25 cellular contexts compared by ENCODE assay signal in genomic region chr7:128735433-128735832, GRCh38. TPM values are rescaled to one million over a fixed set of nuclear protein-coding genes. Genes with fewer than 3 reads are reported as not detected.
A peak's percentile ranks its signal among the peaks of the same experiment; 100 is the strongest.
DNase-seq lines count a peak whose midpoint lies in the region; ATAC-seq and TF ChIP-seq lines count a peak whose summit lies in the region.
"Had no signal": no experiment of that assay in that cellular context is flagged by ENCODE, and none has a peak within 500 bp of the region (broad histone marks: within the 10 kb centered on the region; RNA-seq: fewer than 3 reads in every experiment).

No MANE protein-coding gene starts in this region.

- no peak overlapping the region for H2AK5ac ChIP-seq in neuronal stem cell (ENCODE audit: low read depth, low read length)

- H3K27me3 Mint-ChIP-seq in activated CD8-positive, alpha-beta T cell treated with anti-CD3 and anti-CD28 coated beads, Interleukin-2, amount 10 ng/mL, durations not matched to agents 7 days and 5 days (ENCODE audit: low read depth), result peaks cover 12% of the 10 kb centered on the region

- no peak overlapping the region for H3K4me3 Mint-ChIP-seq in activated CD8-positive, alpha-beta T cell treated with anti-CD3 and anti-CD28 coated beads, Interleukin-2, amount 10 ng/mL, durations not matched to agents 7 days and 5 days
- H3K4me3 Mint-ChIP-seq: HFFc6, neural progenitor cell had no signal

- H2AFZ ChIP-seq in Karpas-422 (ENCODE audit: low read length), result no peak overlapping the region
- H2AFZ ChIP-seq in neuronal stem cell (ENCODE audit: low read length), result peak overlapping the region; percentile 44
- H2AFZ ChIP-seq: neural progenitor cell had no signal

- peaks cover 13% of the 10 kb centered on the region for H3K4me1 Mint-ChIP-seq in activated CD8-positive, alpha-beta T cell treated with anti-CD3 and anti-CD28 coated beads, Interleukin-2, amount 10 ng/mL, durations not matched to agents 7 days and 5 days (ENCODE audit: low read depth)

- H3K79me2 ChIP-seq in DOHH2 (ENCODE audit: control insufficient read depth, low read length), result peaks cover 17% of the 10 kb centered on the region
- peaks cover 13% of the 10 kb centered on the region for H3K79me2 ChIP-seq in Karpas-422 (ENCODE audit: low read length)

- H3K27ac ChIP-seq in DOHH2 (ENCODE audit: low read depth, low read length) (peak overlapping the region; percentile 71), Karpas-422 (ENCODE audit: low read length) (no peak overlapping the region), neuronal stem cell (replicated peaks; ENCODE audit: low read length) (no peak overlapping the region)
- H3K27ac ChIP-seq: brain microvascular endothelial cell, colonic mucosa, left lung, neural progenitor cell, upper lobe of left lung, WERI-Rb-1 had no signal

- H3K9me3 Mint-ChIP-seq in activated CD8-positive, alpha-beta T cell treated with anti-CD3 and anti-CD28 coated beads, Interleukin-2, amount 10 ng/mL, durations not matched to agents 7 days and 5 days (ENCODE audit: insufficient read depth), result no peaks in the 10 kb centered on the region
- H3K9me3 Mint-ChIP-seq: HFFc6, neural progenitor cell had no signal

- CTCF ChIA-PET in activated CD8-positive, alpha-beta T cell treated with anti-CD3 and anti-CD28 coated beads, Interleukin-2, amount 10 ng/mL, durations not matched to agents 7 days and 5 days (lab: Charles Lee), result interaction anchor here (0.9 to 1.0 kb wide), 2 partner anchors 127 to 276 kb away, joined by 3 read pairs; partner anchors contain the start of gene ATP6V1F

- DNase-seq in Karpas-422 (peak; percentile 54), UCSD-AML1 (lab: John Stamatoyannopoulos, UW; ENCODE audit: unreplicated experiment) (peak; percentile 15), neuronal stem cell (ENCODE audit: low spot score) (no peak), H7 (no peak), T-helper 9 cell (no peak)
- DNase-seq in activated CD8-positive, alpha-beta T cell treated with anti-CD3 and anti-CD28 coated beads, Interleukin-2, amount 10 ng/mL, durations not matched to agents 7 days and 5 days, result no peak
- DNase-seq: activated CD8-positive, alpha-beta memory T cell treated with anti-CD3 and anti-CD28 coated beads, Interleukin-2, amount 50 U/mL, for 48 hours; activated effector memory CD4-positive, alpha-beta T cell treated with Interleukin-2 at 50 U/mL for 16 hours; brain microvascular endothelial cell; colonic mucosa; HFFc6; IMR-90; left lung; mucosa of descending colon; NCI-H1092; NCI-H2081; NCI-H446 treated with DMSO at 0.1 percent for 48 hours; NK-92 treated with Interleukin-12 subunit alpha and Interleukin-12 subunit beta, amount 100 ng/mL, for 24 hours; stimulated activated CD4-positive, alpha-beta T cell treated with anti-CD3 and anti-CD28 coated beads, Interleukin-4, amount 100 ng/mL, for 24 hours; upper lobe of left lung; WERI-Rb-1 had no signal

- H4K20me1 ChIP-seq in DOHH2 (ENCODE audit: control insufficient read depth, insufficient read depth, low read depth, low read length), result peaks cover 6% of the 10 kb centered on the region; the same call in 1 of the 2 replicates
- peaks cover 12% of the 10 kb centered on the region; the same call in 1 of the 2 replicates for H4K20me1 ChIP-seq in Karpas-422 (ENCODE audit: insufficient read depth, low read depth, low read length)

- H4K91ac ChIP-seq in neuronal stem cell (ENCODE audit: low read depth, low read length, poor library complexity), result no peak overlapping the region

- no peak overlapping the region for H4K8ac ChIP-seq in neuronal stem cell (ENCODE audit: low read depth, low read length)

- H3K27ac Mint-ChIP-seq in activated CD8-positive, alpha-beta T cell treated with anti-CD3 and anti-CD28 coated beads, Interleukin-2, amount 10 ng/mL, durations not matched to agents 7 days and 5 days, result no peak overlapping the region
- H3K27ac Mint-ChIP-seq: HFFc6, neural progenitor cell had no signal

- H3K4me1 ChIP-seq in DOHH2 (ENCODE audit: control insufficient read depth, low read length), result peaks cover 38% of the 10 kb centered on the region
- peaks cover 16% of the 10 kb centered on the region for H3K4me1 ChIP-seq in Karpas-422 (ENCODE audit: low read length)
- H3K4me1 ChIP-seq in neuronal stem cell (ENCODE audit: control insufficient read depth in 2 of 2, insufficient read depth in 1 of 2, low read depth in 1 of 2, low read length in 2 of 2), result peaks cover 0 to 2% of the 10 kb centered on the region in 2 donors
- H3K4me1 ChIP-seq: colonic mucosa had no signal

- H3K9me2 ChIP-seq in DOHH2 (replicated peaks; ENCODE audit: control insufficient read depth, low read length) (no peaks in the 10 kb centered on the region), Karpas-422 (replicated peaks; ENCODE audit: insufficient read depth, low read length) (no peaks in the 10 kb centered on the region)

- 0 out of 2 replicates have a peak, but pooled peaks cover 5% of the 10 kb centered on the region for H3F3A ChIP-seq in DOHH2 (ENCODE audit: control insufficient read depth, insufficient read depth)

- H2BK12ac ChIP-seq in neuronal stem cell (ENCODE audit: low read length), result no peak overlapping the region

- H2BK15ac ChIP-seq in neuronal stem cell (ENCODE audit: low read length), result no peak overlapping the region

- no peak overlapping the region for H3K4ac ChIP-seq in neuronal stem cell (ENCODE audit: low read length)

- peak overlapping the region; percentile 66 for H3K4me3 ChIP-seq in DOHH2 (ENCODE audit: low read length)
- H3K4me3 ChIP-seq in Karpas-422 (ENCODE audit: low read length), result no peak overlapping the region
- H3K4me3 ChIP-seq in neuronal stem cell (ENCODE audit: low read length in 2 of 2), result no peak overlapping the region
- H3K4me3 ChIP-seq in H7 (ENCODE audit: insufficient read depth, low read depth, low read length), result no peak overlapping the region
- H3K4me3 ChIP-seq: colonic mucosa, left lung, mucosa of descending colon, neural progenitor cell, upper lobe of left lung had no signal

- no peaks in the 10 kb centered on the region for H3K27me3 ChIP-seq in DOHH2 (ENCODE audit: control insufficient read depth, low read length)
- no peaks in the 10 kb centered on the region for H3K27me3 ChIP-seq in Karpas-422 (ENCODE audit: low read length)
- peaks cover 0 to 30% (median 0%) of the 10 kb centered on the region in 3 experiments for H3K27me3 ChIP-seq in neuronal stem cell (ENCODE audit: control insufficient read depth in 3 of 3, insufficient read depth in 3 of 3, low read depth in 1 of 3, low read length in 3 of 3)
- peaks cover 2% of the 10 kb centered on the region; the same call in 1 of the 2 replicates for H3K27me3 ChIP-seq in H7 (ENCODE audit: control insufficient read depth, insufficient read depth, low read length)
- H3K27me3 ChIP-seq: brain microvascular endothelial cell, left lung, neural progenitor cell, upper lobe of left lung had no signal

- no peak overlapping the region for H3K14ac ChIP-seq in neuronal stem cell (ENCODE audit: low read length)

- no peak for TF ChIP-seq CTCF in DOHH2 (IDR thresholded peaks at IDR 0.05; ENCODE audit: low read depth, low read length, poor library complexity, severe bottlenecking)

- H3K4me2 ChIP-seq in DOHH2 (ENCODE audit: low read length), result peak overlapping the region; percentile 73
- H3K4me2 ChIP-seq in Karpas-422 (ENCODE audit: low read depth, low read length, poor library complexity, severe bottlenecking), result no peak overlapping the region
- no peak overlapping the region for H3K4me2 ChIP-seq in neuronal stem cell (ENCODE audit: insufficient read depth, low read length, poor library complexity, severe bottlenecking)
- H3K4me2 ChIP-seq: neural progenitor cell had no signal

- no peak overlapping the region for H2BK120ac ChIP-seq in neuronal stem cell (ENCODE audit: low read depth, low read length)

- H2BK5ac ChIP-seq in neuronal stem cell (ENCODE audit: low read length), result no peak overlapping the region

- no peaks in the 10 kb centered on the region for H3K9me3 ChIP-seq in DOHH2 (ENCODE audit: control insufficient read depth, insufficient read depth, low read length)
- no peaks in the 10 kb centered on the region for H3K9me3 ChIP-seq in Karpas-422 (ENCODE audit: low read length)
- H3K9me3 ChIP-seq in neuronal stem cell (replicated peaks in 1 of 2; ENCODE audit: control insufficient read depth in 2 of 2, insufficient read depth in 1 of 2, low read depth in 1 of 2, low read length in 2 of 2), result no peaks in the 10 kb centered on the region
- H3K9me3 ChIP-seq: colonic mucosa, left lung, mucosa of descending colon, upper lobe of left lung had no signal

- H3K9ac ChIP-seq in Karpas-422 (ENCODE audit: low read length) (no peak overlapping the region), neuronal stem cell (ENCODE audit: low read depth, low read length, poor library complexity) (no peak overlapping the region)
- H3K9ac ChIP-seq: neural progenitor cell had no signal

- no CpG with 5 or more reads among the region's 5 CpGs for WGBS in neuronal stem cell (ENCODE audit: extremely low coverage in 2 of 2, insufficient read length in 2 of 2, insufficient replicate concordance in 1 of 2), 2 donors

- peaks cover 1% of the 10 kb centered on the region for H3K79me1 ChIP-seq in neuronal stem cell (ENCODE audit: low read depth, low read length)

- no peak for ATAC-seq in activated CD8-positive, alpha-beta T cell treated with anti-CD3 and anti-CD28 coated beads, Interleukin-2, amount 10 ng/mL, durations not matched to agents 7 days and 5 days
- ATAC-seq: left lung, mucosa of descending colon had no signal

- peaks cover 5% of the 10 kb centered on the region for H3K36me3 Mint-ChIP-seq in activated CD8-positive, alpha-beta T cell treated with anti-CD3 and anti-CD28 coated beads, Interleukin-2, amount 10 ng/mL, durations not matched to agents 7 days and 5 days (ENCODE audit: low read depth)
- H3K36me3 Mint-ChIP-seq: neural progenitor cell had no signal

- H3K18ac ChIP-seq in neuronal stem cell (ENCODE audit: low read length), result no peak overlapping the region

- H3K36me3 ChIP-seq in DOHH2 (ENCODE audit: control insufficient read depth, low read length) (peaks cover 6% of the 10 kb centered on the region), Karpas-422 (ENCODE audit: insufficient read depth, low read length) (no peaks in the 10 kb centered on the region), neuronal stem cell (replicated peaks in 1 of 2; ENCODE audit: control insufficient read depth in 2 of 2, insufficient read depth in 2 of 2, low read length in 2 of 2) (no peaks in the 10 kb centered on the region), H7 (replicated peaks; ENCODE audit: control insufficient read depth, insufficient read depth, low read length) (no peaks in the 10 kb centered on the region)
- H3K36me3 ChIP-seq: colonic mucosa, left lung, neural progenitor cell, upper lobe of left lung had no signal

- POLR2A ChIA-PET in activated CD8-positive, alpha-beta T cell treated with anti-CD3 and anti-CD28 coated beads, Interleukin-2, amount 10 ng/mL, durations not matched to agents 7 days and 5 days (lab: Charles Lee), result no interaction called here

- H3K23ac ChIP-seq in neuronal stem cell (ENCODE audit: low read depth, low read length, poor library complexity), result no peak overlapping the region

RNA-seq across cellular contexts. Expression of gene CALU, which starts 3.7 kb away (rescaled TPM):
- 33.3 and 42.1 TPM in 2 replicates for total RNA-seq in Karpas-422 (2014; rRNA removed; shearing (Covaris generic); ENCODE audit: low replicate concordance)
- 177 TPM for polyA plus RNA-seq in neuronal stem cell (2013, experiment 1 of 2)
- 176 TPM for polyA plus RNA-seq in neuronal stem cell (2013, experiment 2 of 2)
- 147 and 169 TPM in 2 replicates for total RNA-seq in H7 (2014; rRNA removed; shearing (Covaris generic))
- 10 to 100 TPM; 34.8 to 35.5 TPM for total RNA-seq in activated CD8-positive, alpha-beta T cell treated with anti-CD3 and anti-CD28 coated beads, Interleukin-2, amount 10 ng/mL, durations not matched to agents 7 days and 5 days

RNA-seq across cellular contexts. Expression of gene OPN1SW, which starts 40.2 kb away (rescaled TPM):
- not detected in 2 replicates for total RNA-seq in Karpas-422 (2014; rRNA removed; shearing (Covaris generic); ENCODE audit: low replicate concordance)
- 0.56 TPM for polyA plus RNA-seq in neuronal stem cell (2013, experiment 1 of 2)
- polyA plus RNA-seq in neuronal stem cell (2013, experiment 2 of 2), result 0.76 TPM
- total RNA-seq in H7 (2014; rRNA removed; shearing (Covaris generic)), result not detected in 2 replicates
- not detected for total RNA-seq in activated CD8-positive, alpha-beta T cell treated with anti-CD3 and anti-CD28 coated beads, Interleukin-2, amount 10 ng/mL, durations not matched to agents 7 days and 5 days
- total RNA-seq: colonic mucosa, glomerular endothelial cell, HFFc6, IMR-90, left lung, mucosa of descending colon, upper lobe of left lung had no signal
- polyA plus RNA-seq: adipose tissue, IMR-90 had no signal

RNA-seq across cellular contexts. Expression of gene CCDC136, which starts 56.3 kb away (rescaled TPM):
- 25.9 and 32.5 TPM in 2 replicates for total RNA-seq in Karpas-422 (2014; rRNA removed; shearing (Covaris generic); ENCODE audit: low replicate concordance)
- polyA plus RNA-seq in neuronal stem cell (2013, experiment 1 of 2), result 59.8 TPM
- polyA plus RNA-seq in neuronal stem cell (2013, experiment 2 of 2), result 63.1 TPM
- 9.7 and 14.7 TPM in 2 replicates for total RNA-seq in H7 (2014; rRNA removed; shearing (Covaris generic))
- total RNA-seq in activated CD8-positive, alpha-beta T cell treated with anti-CD3 and anti-CD28 coated beads, Interleukin-2, amount 10 ng/mL, durations not matched to agents 7 days and 5 days, result 1 to 10 TPM; 5.6 to 8.9 TPM

Comparison
In these comparisons a context has a peak if more than half of its experiments do, and no peak if none do; other contexts are left out.
1. DNase-seq: peak in Karpas-422 (single experiment) and UCSD-AML1 (single experiment); none in neuronal stem cell (single experiment), H7 (single experiment), activated CD8-positive, alpha-beta T cell treated with anti-CD3 and anti-CD28 coated beads, Interleukin-2, amount 10 ng/mL, durations not matched to agents 7 days and 5 days (single experiment) and T-helper 9 cell (single experiment).